In the genomic region with DNA sequence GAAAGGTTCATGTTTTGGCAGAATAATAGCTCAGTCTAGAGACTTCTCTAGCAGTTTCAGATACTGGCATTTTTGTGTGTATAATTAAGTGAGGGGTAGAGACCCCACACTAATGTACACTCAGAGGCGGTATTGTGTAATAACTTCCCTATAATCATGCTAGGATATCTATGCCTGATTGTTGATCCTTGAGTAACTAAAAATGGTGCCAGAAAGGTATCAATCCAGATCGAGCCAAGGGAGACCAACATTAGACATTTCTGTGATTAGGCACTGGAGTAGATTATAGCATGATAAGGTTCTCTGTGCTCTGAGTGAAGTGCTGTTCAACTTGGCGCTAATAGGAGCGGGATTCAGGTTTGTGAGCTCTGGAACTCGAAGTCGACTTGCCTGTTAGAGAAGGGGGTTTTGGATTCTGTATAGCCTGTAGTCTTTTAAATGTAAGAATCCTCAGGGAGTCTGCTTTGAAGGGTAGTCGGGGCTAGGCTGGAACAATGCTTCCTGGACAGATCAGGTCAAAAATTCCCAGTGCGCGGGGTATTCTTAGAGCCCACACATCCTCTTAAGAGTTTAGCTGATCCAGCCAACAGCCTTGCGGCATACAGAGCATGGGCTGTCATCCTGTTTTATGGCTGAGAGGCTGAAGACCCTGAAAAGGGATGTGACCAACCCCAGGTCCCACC, we compare ENCODE assay signal across 24 cellular contexts. TPM values are rescaled to one million over a fixed set of nuclear protein-coding genes. Genes with fewer than 3 reads are reported as not detected.
DNase-seq lines count a peak whose midpoint lies in the region; ATAC-seq and TF ChIP-seq lines count a peak whose summit lies in the region.
"Had no signal": no experiment of that assay in that cellular context is flagged by ENCODE, and none has a peak within 500 bp of the region (broad histone marks: within the 10 kb centered on the region; RNA-seq: fewer than 3 reads in every experiment).

No MANE protein-coding gene starts in this region.

- POLR2A ChIA-PET in HEK293T (lab: Yijun Ruan, JAX): no interaction called here

- peaks cover 27% of the 10 kb centered on the region for H3K27me3 Mint-ChIP-seq in osteocyte (ENCODE audit: unreplicated experiment)

- H3K36me3 Mint-ChIP-seq in activated naive CD4-positive, alpha-beta T cell treated with anti-CD3 and anti-CD28 coated beads, Interleukin-2, amount 50 U/mL, for 72 hours: peaks cover 5 to 39% of the 10 kb centered on the region in 2 donors
- peaks cover 38% of the 10 kb centered on the region for H3K36me3 Mint-ChIP-seq in osteocyte (ENCODE audit: unreplicated experiment)

- H3K27me3 ChIP-seq in effector memory CD4-positive, alpha-beta T cell (replicated peaks; ENCODE audit: control insufficient read depth, insufficient read depth, low read length, poor library complexity, severe bottlenecking): no peaks in the 10 kb centered on the region
- peaks cover 32% of the 10 kb centered on the region for H3K27me3 ChIP-seq in brain microvascular endothelial cell (replicated peaks)
- H3K27me3 ChIP-seq: cardiac muscle cell had no signal

- peaks cover 1% of the 10 kb centered on the region for H3K36me3 ChIP-seq in effector memory CD4-positive, alpha-beta T cell (ENCODE audit: control insufficient read depth, insufficient read depth, low read length)
- no peaks in the 10 kb centered on the region for H3K36me3 ChIP-seq in brain microvascular endothelial cell (replicated peaks)
- H3K36me3 ChIP-seq: cardiac muscle cell had no signal

- CTCF ChIA-PET in HEK293T (lab: Yijun Ruan, JAX): no interaction called here

- H3K4me3 Mint-ChIP-seq in osteocyte (ENCODE audit: unreplicated experiment): no peak overlapping the region
- H3K4me3 Mint-ChIP-seq: CD14-positive monocyte; H9; stimulated activated effector memory CD8-positive, alpha-beta T cell treated with anti-CD3 and anti-CD28 coated beads, Interleukin-12 subunit alpha, Interleukin-12 subunit beta, amount 100 ng/mL, for 72 hours had no signal

- H3K4me3 ChIP-seq in effector memory CD4-positive, alpha-beta T cell (ENCODE audit: insufficient read depth, low read depth, low read length, poor library complexity, severe bottlenecking): no peak overlapping the region
- H3K4me3 ChIP-seq in brain microvascular endothelial cell (ENCODE audit: low read depth, low read length): no peak overlapping the region
- H3K4me3 ChIP-seq: cardiac muscle cell, GM12878 had no signal

- H3K4me1 ChIP-seq in effector memory CD4-positive, alpha-beta T cell (ENCODE audit: control insufficient read depth, insufficient read depth, low read length, poor library complexity, severe bottlenecking): peaks cover 29% of the 10 kb centered on the region

- TF ChIP-seq CTCF in osteocyte (IDR thresholded peaks at IDR 0.05) (no peak), brain microvascular endothelial cell (IDR thresholded peaks at IDR 0.05; ENCODE audit: low read depth, low read length, missing control alignments) (no peak)

- H3K27ac Mint-ChIP-seq in activated naive CD4-positive, alpha-beta T cell treated with anti-CD3 and anti-CD28 coated beads, Interleukin-2, amount 50 U/mL, for 72 hours: peak overlapping the region; percentile 31 to 64
- no peak overlapping the region for H3K27ac Mint-ChIP-seq in osteocyte (ENCODE audit: unreplicated experiment)
- H3K27ac Mint-ChIP-seq: CD14-positive monocyte; H9; stimulated activated effector memory CD8-positive, alpha-beta T cell treated with anti-CD3 and anti-CD28 coated beads, Interleukin-12 subunit alpha, Interleukin-12 subunit beta, amount 100 ng/mL, for 72 hours had no signal

- no peak for ATAC-seq in activated naive CD4-positive, alpha-beta T cell treated with anti-CD3 and anti-CD28 coated beads, Interleukin-2, amount 50 U/mL, for 72 hours
- ATAC-seq: GM12878; stimulated activated effector memory CD8-positive, alpha-beta T cell treated with anti-CD3 and anti-CD28 coated beads, Interleukin-12 subunit alpha, Interleukin-12 subunit beta, amount 100 ng/mL, for 72 hours had no signal

- in situ Hi-C loops in brain microvascular endothelial cell (cut with HindIII; ENCODE audit: low pct_ligation_motif_present, low sequenced_read_pairs): no loop called here

- peaks cover 22% of the 10 kb centered on the region for H3K4me1 Mint-ChIP-seq in osteocyte (ENCODE audit: unreplicated experiment)

- H3K9me3 ChIP-seq in effector memory CD4-positive, alpha-beta T cell (ENCODE audit: control insufficient read depth, low read length): no peaks in the 10 kb centered on the region

- H3K27ac ChIP-seq in effector memory CD4-positive, alpha-beta T cell (ENCODE audit: insufficient read depth, low read length, poor library complexity, severe bottlenecking): peak overlapping the region; percentile 6
- H3K27ac ChIP-seq in brain microvascular endothelial cell: no peak overlapping the region
- H3K27ac ChIP-seq: cardiac muscle cell, parathyroid adenoma had no signal

- no peak for DNase-seq in activated naive CD4-positive, alpha-beta T cell treated with anti-CD3 and anti-CD28 coated beads, Interleukin-2, amount 50 U/mL, for 72 hours (ENCODE audit: low spot score in 2 of 2)
- DNase-seq in activated naive CD4-positive, alpha-beta T cell treated with anti-CD3 and anti-CD28 coated beads, Interleukin-2, amount 50 U/mL, for 16 hours: no peak
- peak; percentile 1 for DNase-seq in HEK293T (ENCODE audit: extremely low spot score)
- no peak for DNase-seq in effector memory CD4-positive, alpha-beta T cell
- peak; percentile 17 for DNase-seq in osteocyte (ENCODE audit: extremely low spot score, unreplicated experiment)
- DNase-seq in brain microvascular endothelial cell: no peak
- no peak for DNase-seq in NCI-H1417 treated with DMSO at 0.1 percent for 48 hours (lab: John Stamatoyannopoulos, UW)
- DNase-seq in NCI-H1092 treated with DMSO at 0.1 percent for 48 hours (lab: John Stamatoyannopoulos, UW): no peak
- DNase-seq: activated CD4-positive, CD25-positive, alpha-beta regulatory T cell; activated effector memory CD4-positive, alpha-beta T cell treated with anti-CD3 and anti-CD28 coated beads, Interleukin-2, amount 50 U/mL, for 16 hours; amygdala; dermis blood vessel endothelial cell; foreskin melanocyte; H9; hippocampal formation; KG1; NCI-H2081; NCI-H524 treated with DMSO at 0.1 percent for 48 hours; T1000 had no signal

- peaks cover 0 to 5% of the 10 kb centered on the region in 2 donors for H3K9me3 Mint-ChIP-seq in activated naive CD4-positive, alpha-beta T cell treated with anti-CD3 and anti-CD28 coated beads, Interleukin-2, amount 50 U/mL, for 72 hours
- peaks cover 18% of the 10 kb centered on the region for H3K9me3 Mint-ChIP-seq in osteocyte (ENCODE audit: unreplicated experiment)

TF ChIP-seq in HEK293T, 16 proteins besides CTCF, POLR2A, EP300 and RAD21:
- TF ChIP-seq FOXA1 (IDR thresholded peaks at IDR 0.05) (no peak), L3MBTL2 (conservative IDR thresholded peaks at IDR 0.05) (no peak), HDGF (IDR thresholded peaks at IDR 0.05; ENCODE audit: borderline replicate concordance) (no peak), TARDBP (IDR thresholded peaks at IDR 0.05) (no peak), CTBP1 (IDR thresholded peaks at IDR 0.05; ENCODE audit: borderline replicate concordance) (no peak), SP1 (IDR thresholded peaks at IDR 0.05) (no peak), ZNF384 (IDR thresholded peaks at IDR 0.05) (no peak), SUZ12 (IDR thresholded peaks at IDR 0.05) (no peak), ELF4 (IDR thresholded peaks at IDR 0.05) (no peak), ARNT (IDR thresholded peaks at IDR 0.05) (no peak), PKNOX1 (IDR thresholded peaks at IDR 0.05) (no peak), FOXM1 (IDR thresholded peaks at IDR 0.05; ENCODE audit: borderline replicate concordance) (no peak)

RNA-seq across cellular contexts. Expression of gene MAN1C1, which starts 24.2 kb away (rescaled TPM):
- 10 to 100 TPM in 1 of 2 donors, 1 to 10 TPM in 1; 8.8 to 15.3 TPM for total RNA-seq in activated naive CD4-positive, alpha-beta T cell treated with anti-CD3 and anti-CD28 coated beads, Interleukin-2, amount 50 U/mL, for 72 hours
- total RNA-seq in osteocyte: 64.7 and 73.3 TPM in 2 replicates

Comparison
In these comparisons a context has a peak if more than half of its experiments do, and no peak if none do; other contexts are left out.
1. DNase-seq: peak in HEK293T (single experiment) and osteocyte (single experiment); none in activated naive CD4-positive, alpha-beta T cell treated with anti-CD3 and anti-CD28 coated beads, Interleukin-2, amount 50 U/mL, for 72 hours (0 of 2), activated naive CD4-positive, alpha-beta T cell treated with anti-CD3 and anti-CD28 coated beads, Interleukin-2, amount 50 U/mL, for 16 hours (single experiment), effector memory CD4-positive, alpha-beta T cell (0 of 3), brain microvascular endothelial cell (single experiment), NCI-H1417 treated with DMSO at 0.1 percent for 48 hours (single experiment) and NCI-H1092 treated with DMSO at 0.1 percent for 48 hours (single experiment).